ENCODE assay signal across 21 cellular contexts in genomic region chr10:61128196-61128595, GRCh38.
DNase-seq lines count a peak whose midpoint lies in the region; ATAC-seq, FAIRE-seq and TF ChIP-seq lines count a peak whose summit lies in the region.
"Had no signal": no experiment of that assay in that cellular context is flagged by ENCODE, and none has a peak within 500 bp of the region (broad histone marks: within the 10 kb centered on the region; RNA-seq: fewer than 3 reads in every experiment).

No MANE protein-coding gene starts in this region.

- TF ChIP-seq POLR2A in HepG2 (IDR thresholded peaks at IDR 0.05; ENCODE audit: insufficient read depth in 1 of 2, low read depth in 2 of 2, low read length in 2 of 2) (no peak), right lobe of liver (IDR thresholded peaks at IDR 0.05) (no peak), IMR-90 (IDR thresholded peaks at IDR 0.05; ENCODE audit: low read depth, low read length) (no peak)

- FAIRE-seq in HepG2 (lab: Jason Lieb, UNC) = no peak
- FAIRE-seq: D721Med, G401.6, GM12891, GM19239 had no signal

- no peak overlapping the region for H3K23ac ChIP-seq in IMR-90 (ENCODE audit: low read depth, low read length)

- H3K36me3 ChIP-seq in HepG2 (replicated peaks in 1 of 2; ENCODE audit: control insufficient read depth in 1 of 2, insufficient read depth in 2 of 2, low read length in 2 of 2) = no peaks in the 10 kb centered on the region
- H3K36me3 ChIP-seq in right lobe of liver = no peaks in the 10 kb centered on the region
- no peaks in the 10 kb centered on the region for H3K36me3 ChIP-seq in IMR-90 (ENCODE audit: control insufficient read depth, insufficient read depth, low read length)
- H3K36me3 ChIP-seq: BLaER1 treated with 17β-estradiol and CSF1 and Interleukin-3, amounts not matched to agents 10 nM and 100 nM had no signal

- no peak overlapping the region for H3K14ac ChIP-seq in IMR-90 (replicated peaks; ENCODE audit: low read depth, low read length)

- intact Hi-C loops in HepG2 (cut with micrococcal nuclease; ENCODE audit: unreplicated experiment) = no loop called here
- intact Hi-C loops in right lobe of liver (cut with DNase I) = no loop called here
- intact Hi-C loops in IMR-90 (cut with micrococcal nuclease) = no loop called here

- H3K4me1 ChIP-seq in HepG2 (ENCODE audit: insufficient read depth, low read length) (no peaks in the 10 kb centered on the region), right lobe of liver (no peaks in the 10 kb centered on the region), IMR-90 (ENCODE audit: control insufficient read depth, insufficient read depth, low read length) (peaks cover 2% of the 10 kb centered on the region; the same call in 1 of the 2 replicates)
- H3K4me1 ChIP-seq: Caco-2 had no signal

- peaks cover under 1% of the 10 kb centered on the region for H3K9me3 Mint-ChIP-seq in memory B cell
- H3K9me3 Mint-ChIP-seq: CD4-positive, alpha-beta T cell; CD8-positive, alpha-beta T cell had no signal

- DNase-seq in HepG2 (ENCODE audit: low spot score) (no peak), right lobe of liver (no peak), IMR-90 (no peak), memory B cell (ENCODE audit: low spot score in 2 of 2) (no peak), NCI-H146 treated with DMSO at 0.1 percent for 48 hours (lab: John Stamatoyannopoulos, UW; ENCODE audit: unreplicated experiment) (no peak), NCI-H1436 (lab: John Stamatoyannopoulos, UW) (no peak)
- no peak for DNase-seq in activated CD4-positive, alpha-beta T cell treated with anti-CD3 and anti-CD28 coated beads for 48 hours
- DNase-seq: ACHN; Caco-2; Calu3; CD4-positive, alpha-beta T cell; CD8-positive, alpha-beta T cell; DMS79 treated with DMSO at 0.1 percent for 48 hours; GF-D8 had no signal

- no peak overlapping the region for H3K9ac ChIP-seq in HepG2 (ENCODE audit: insufficient read depth, low read depth, low read length)
- no peak overlapping the region for H3K9ac ChIP-seq in IMR-90 (ENCODE audit: low read depth, low read length)
- H3K9ac ChIP-seq: BLaER1 treated with 17β-estradiol and CSF1 and Interleukin-3, amounts not matched to agents 10 nM and 100 nM had no signal

- no peaks in the 10 kb centered on the region; a peak in 1 of 5 replicates for H3K27me3 ChIP-seq in HepG2 (ENCODE audit: control insufficient read depth in 1 of 2, insufficient read depth in 2 of 2, low read length in 2 of 2)
- H3K27me3 ChIP-seq in right lobe of liver = no peaks in the 10 kb centered on the region
- no peaks in the 10 kb centered on the region for H3K27me3 ChIP-seq in IMR-90 (ENCODE audit: control insufficient read depth, insufficient read depth, low read length)
- H3K27me3 ChIP-seq: BLaER1 treated with 17β-estradiol and CSF1 and Interleukin-3, amounts not matched to agents 10 nM and 100 nM had no signal

- no peak overlapping the region for H3K4me2 ChIP-seq in HepG2 (ENCODE audit: low read depth, low read length)
- no peak overlapping the region for H3K4me2 ChIP-seq in IMR-90 (ENCODE audit: low read depth, low read length)
- H3K4me2 ChIP-seq: BLaER1 treated with 17β-estradiol and CSF1 and Interleukin-3, amounts not matched to agents 10 nM and 100 nM had no signal

- in situ Hi-C loops in HepG2 (cut with HindIII; ENCODE audit: extremely low pct_ligation_motif_present, low pct_unique_long_range_greater_than_20kb) (no loop called here), IMR-90 (cut with MboI; ENCODE audit: low sequenced_read_pairs) (no loop called here)

- no peak overlapping the region for H2BK15ac ChIP-seq in IMR-90 (ENCODE audit: low read depth, low read length)

- no peaks in the 10 kb centered on the region for H3K79me2 ChIP-seq in HepG2 (ENCODE audit: insufficient read depth, low read length)

- H3K4me1 Mint-ChIP-seq in memory B cell = peaks cover 37% of the 10 kb centered on the region

- dilution Hi-C loops in IMR-90 (cut with HindIII; ENCODE audit: low sequenced_read_pairs, unreplicated experiment) = no loop called here

- H3K56ac ChIP-seq in IMR-90 (ENCODE audit: extremely low read depth, insufficient read depth, low read length) = no peak overlapping the region

- H3K27ac Mint-ChIP-seq in memory B cell = peak overlapping the region; percentile 29
- H3K27ac Mint-ChIP-seq: CD4-positive, alpha-beta T cell; CD8-positive, alpha-beta T cell had no signal

- no peak overlapping the region for H3K4me3 Mint-ChIP-seq in memory B cell
- H3K4me3 Mint-ChIP-seq: CD4-positive, alpha-beta T cell; CD8-positive, alpha-beta T cell had no signal

- H4K20me1 ChIP-seq in HepG2 (ENCODE audit: insufficient read depth, low read length) (no peaks in the 10 kb centered on the region), IMR-90 (ENCODE audit: insufficient read depth, low read length) (no peaks in the 10 kb centered on the region)
- H4K20me1 ChIP-seq: BLaER1 treated with 17β-estradiol and CSF1 and Interleukin-3, amounts not matched to agents 10 nM and 100 nM had no signal

- no peak overlapping the region for H3K4me3 ChIP-seq in HepG2 (replicated peaks in 1 of 3; ENCODE audit: insufficient read depth in 1 of 3, low read depth in 2 of 3, low read length in 3 of 3)
- H3K4me3 ChIP-seq in right lobe of liver = no peak overlapping the region
- no peak overlapping the region for H3K4me3 ChIP-seq in IMR-90 (ENCODE audit: insufficient read depth, low read depth, low read length)
- H3K4me3 ChIP-seq: BLaER1 treated with 17β-estradiol and CSF1 and Interleukin-3, amounts not matched to agents 10 nM and 100 nM had no signal

- H2AK5ac ChIP-seq in IMR-90 (ENCODE audit: low read depth, low read length) = no peak overlapping the region

- no peak overlapping the region for H2AK9ac ChIP-seq in IMR-90 (replicated peaks; ENCODE audit: low read depth, low read length, poor library complexity)

- TF ChIP-seq CTCF in HepG2 (CRISPR knock-in tag; IDR thresholded peaks at IDR 0.05) = no peak
- TF ChIP-seq CTCF in right lobe of liver (IDR thresholded peaks at IDR 0.05) = no peak
- no peak for TF ChIP-seq CTCF in IMR-90 (conservative IDR thresholded peaks at IDR 0.05; ENCODE audit: low read depth, low read length)

- H3K18ac ChIP-seq in IMR-90 (ENCODE audit: low read depth, low read length) = no peak overlapping the region

- no peak overlapping the region for H4K5ac ChIP-seq in IMR-90 (ENCODE audit: low read depth, low read length)

- no peak overlapping the region for H4K8ac ChIP-seq in IMR-90 (ENCODE audit: low read depth in 2 of 2, low read length in 2 of 2)

- TF ChIP-seq RAD21 in HepG2 (CRISPR knock-in tag; IDR thresholded peaks at IDR 0.05) (no peak), IMR-90 (IDR thresholded peaks at IDR 0.05; ENCODE audit: low read length) (no peak)

- no peaks in the 10 kb centered on the region for H3K9me3 ChIP-seq in HepG2 (ENCODE audit: low read length)
- H3K9me3 ChIP-seq in right lobe of liver = no peaks in the 10 kb centered on the region
- H3K9me3 ChIP-seq in IMR-90 (ENCODE audit: control insufficient read depth, insufficient read depth, low read length) = no peaks in the 10 kb centered on the region
- H3K9me3 ChIP-seq: Caco-2 had no signal

- POLR2A ChIA-PET in HepG2 (lab: Yijun Ruan, JAX) (no interaction called here), IMR-90 (lab: Charles Lee; ENCODE audit: unreplicated experiment) (no interaction called here)

- no peak overlapping the region for H2BK5ac ChIP-seq in IMR-90 (ENCODE audit: low read depth, low read length, poor library complexity, severe bottlenecking)

- no TSS peak for BruUV-seq in HepG2 (replicated peaks; lab: Mats Ljungman, UMichigan)
- no TSS peak for BruUV-seq in IMR-90 (replicated peaks; lab: Mats Ljungman, UMichigan)

- ATAC-seq in HepG2 = no peak
- no peak for ATAC-seq in right lobe of liver
- no peak for ATAC-seq in IMR-90 (ENCODE audit: low read depth)
- ATAC-seq in memory B cell (ENCODE audit: low read depth) = no peak
- ATAC-seq: CD8-positive, alpha-beta T cell had no signal

- no peak overlapping the region for H2BK120ac ChIP-seq in IMR-90 (ENCODE audit: low read depth, low read length)

- no peaks in the 10 kb centered on the region for H3K27me3 Mint-ChIP-seq in memory B cell
- H3K27me3 Mint-ChIP-seq: CD4-positive, alpha-beta T cell had no signal

- no peak overlapping the region for H3K4ac ChIP-seq in IMR-90 (ENCODE audit: low read depth, low read length)

- no peaks in the 10 kb centered on the region for H3K79me1 ChIP-seq in IMR-90 (ENCODE audit: low read depth in 1 of 2, low read length in 2 of 2)

- no peaks in the 10 kb centered on the region for H3K9me1 ChIP-seq in IMR-90 (ENCODE audit: insufficient read depth, low read length)

- no peak overlapping the region for H4K91ac ChIP-seq in IMR-90 (ENCODE audit: insufficient read depth, low read depth, low read length)

- H3K36me3 Mint-ChIP-seq in memory B cell = peaks cover 2% of the 10 kb centered on the region
- H3K36me3 Mint-ChIP-seq: CD8-positive, alpha-beta T cell had no signal

- H3K27ac ChIP-seq in HepG2 (ENCODE audit: extremely low read length, insufficient read depth, low read length) = no peak overlapping the region
- H3K27ac ChIP-seq in right lobe of liver = no peak overlapping the region
- H3K27ac ChIP-seq in IMR-90 (ENCODE audit: insufficient read depth, low read length) = no peak overlapping the region
- H3K27ac ChIP-seq: 22Rv1; BLaER1 treated with 17β-estradiol and CSF1 and Interleukin-3, amounts not matched to agents 10 nM and 100 nM; C4-2B had no signal

- H2AFZ ChIP-seq in HepG2 (ENCODE audit: low read length) (no peak overlapping the region), IMR-90 (replicated peaks; ENCODE audit: low read length, poor library complexity) (no peak overlapping the region)

- CTCF ChIA-PET in HepG2 (lab: Yijun Ruan, JAX; ENCODE audit: low intra/inter-chr PET ratio, low total read pairs) (no interaction called here), IMR-90 (lab: Yijun Ruan, JAX) (no interaction called here)

- no peak overlapping the region for H2BK20ac ChIP-seq in IMR-90 (ENCODE audit: low read depth, low read length)

- no peak for TF ChIP-seq EP300 in HepG2 (IDR thresholded peaks at IDR 0.05; ENCODE audit: low read depth in 2 of 2, low read length in 2 of 2)
- no peak for TF ChIP-seq EP300 in HepG2 (CRISPR knock-in tag; IDR thresholded peaks at IDR 0.05; ENCODE audit: borderline replicate concordance)

TF ChIP-seq in HepG2, 621 proteins besides CTCF, POLR2A, EP300 and RAD21:
- TF ChIP-seq MAFK (conservative IDR thresholded peaks at IDR 0.05 in 1 of 2, IDR thresholded peaks at IDR 0.05 in 1 of 2; ENCODE audit: low read length in 2 of 2) = peak; percentile 60 to 78
- no peak for TF ChIP-seq KDM3A (CRISPR knock-in tag; IDR thresholded peaks at IDR 0.05; ENCODE audit: low read depth)
- TF ChIP-seq ESRRA (CRISPR knock-in tag; IDR thresholded peaks at IDR 0.05; ENCODE audit: low read depth) = no peak
- no peak for TF ChIP-seq FOXM1 (CRISPR knock-in tag; IDR thresholded peaks at IDR 0.05)
- TF ChIP-seq MAFF (IDR thresholded peaks at IDR 0.05; ENCODE audit: low read depth, low read length) = peak; percentile 57; the same call in 1 of the 2 replicates

TF ChIP-seq in IMR-90, 13 proteins besides CTCF, POLR2A, EP300 and RAD21 (continues in another document):
- no peak for TF ChIP-seq NFE2L2 (IDR thresholded peaks at IDR 0.05; ENCODE audit: low read depth, low read length)
- peak; percentile 59 for TF ChIP-seq MAFK (IDR thresholded peaks at IDR 0.05; ENCODE audit: low read depth, low read length)
